22 cellular contexts compared by ENCODE assay signal in the genomic region with DNA sequence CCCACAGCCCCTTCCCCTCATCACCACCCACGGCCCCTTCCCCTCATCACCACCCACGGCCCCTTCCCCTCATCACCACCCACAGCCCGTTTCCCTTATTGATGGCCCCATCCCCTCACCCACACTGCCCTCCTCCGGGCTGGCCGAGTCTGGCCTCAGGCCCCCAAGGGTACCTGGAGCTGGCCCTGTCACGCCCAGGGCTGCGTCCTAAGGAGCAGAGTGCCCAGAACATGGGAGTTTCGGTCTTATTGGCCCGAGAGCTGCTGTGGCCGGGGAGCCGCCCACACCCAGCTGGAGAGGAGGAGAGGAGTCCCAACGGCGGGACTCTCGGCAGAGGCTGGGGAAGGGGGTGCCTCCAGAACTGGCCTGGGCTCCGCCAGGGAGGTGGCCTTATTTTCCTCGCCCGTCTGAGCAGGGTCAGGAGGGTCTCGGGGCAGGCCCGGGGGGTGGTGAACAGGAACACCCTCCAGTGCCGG.
DNase-seq lines count a peak whose midpoint lies in the region; ATAC-seq, FAIRE-seq and TF ChIP-seq lines count a peak whose summit lies in the region.
"Had no signal": no experiment of that assay in that cellular context is flagged by ENCODE, and none has a peak within 500 bp of the region (broad histone marks: within the 10 kb centered on the region; RNA-seq: fewer than 3 reads in every experiment).

No MANE protein-coding gene starts in this region.

- no peak overlapping the region for H4K91ac ChIP-seq in H1 (replicated peaks; ENCODE audit: insufficient read length, low read length)

- POLR2A ChIA-PET in H1 (lab: Charles Lee; ENCODE audit: partially characterized antibody), result no interaction called here

- H2BK120ac ChIP-seq in H1 (replicated peaks; ENCODE audit: low read depth, low read length), result no peak overlapping the region

- H4K20me1 ChIP-seq in H1 (replicated peaks in 1 of 2; ENCODE audit: control insufficient read depth in 1 of 2, insufficient read depth in 2 of 2, low read length in 2 of 2), result peaks cover 0 to 4% of the 10 kb centered on the region in 2 experiments

- H2AFZ ChIP-seq in H1 (ENCODE audit: low read length), result no peak overlapping the region

- H3K23me2 ChIP-seq in H1 (ENCODE audit: low read depth, low read length), result peaks cover 3% of the 10 kb centered on the region; the same call in 1 of the 2 replicates

- H3K14ac ChIP-seq in H1 (ENCODE audit: insufficient read length), result no peak overlapping the region

- H3K9ac ChIP-seq in H1 (replicated peaks in 1 of 4; ENCODE audit: extremely low read depth in 1 of 4, low read depth in 3 of 4, low read length in 3 of 4), result no peak overlapping the region

- H3K27me3 ChIP-seq in H1 (replicated peaks in 1 of 4; ENCODE audit: control insufficient read depth in 3 of 4, extremely low read depth in 1 of 4, insufficient read depth in 3 of 4, low read length in 3 of 4), result no peaks in the 10 kb centered on the region
- H3K27me3 ChIP-seq in lower lobe of right lung (ENCODE audit: low read depth), result peaks cover 28% of the 10 kb centered on the region
- H3K27me3 ChIP-seq in suprapubic skin, result peaks cover 48% of the 10 kb centered on the region
- H3K27me3 ChIP-seq: uterus had no signal

- H3K18ac ChIP-seq in H1 (ENCODE audit: extremely low read depth, low read length), result no peak overlapping the region

- TF ChIP-seq RAD21 in H1 (IDR thresholded peaks at IDR 0.05 in 1 of 2, conservative IDR thresholded peaks at IDR 0.05 in 1 of 2; ENCODE audit: low read depth in 2 of 2, low read length in 2 of 2), result no peak

- no peak for TF ChIP-seq CTCF in H1 (IDR thresholded peaks at IDR 0.05; ENCODE audit: control extremely low read depth in 1 of 3, insufficient read depth in 1 of 3, low read depth in 1 of 3, low read length in 3 of 3)
- TF ChIP-seq CTCF in lower lobe of right lung (IDR thresholded peaks at IDR 0.05), result no peak
- no peak for TF ChIP-seq CTCF in suprapubic skin (IDR thresholded peaks at IDR 0.05)

- H3K9me3 ChIP-seq in H1 (ENCODE audit: insufficient read depth in 2 of 2, low read depth in 1 of 2, low read length in 1 of 2) (no peaks in the 10 kb centered on the region), lower lobe of right lung (no peaks in the 10 kb centered on the region), suprapubic skin (no peaks in the 10 kb centered on the region)
- H3K9me3 ChIP-seq: uterus had no signal

- peak; percentile 6 for DNase-seq in activated naive CD4-positive, alpha-beta T cell treated with anti-CD3 and anti-CD28 coated beads, Interleukin-2, amount 50 U/mL, for 16 hours
- no peak for DNase-seq in activated naive CD4-positive, alpha-beta T cell (lab: John Stamatoyannopoulos, UW)
- DNase-seq in H1 (ENCODE audit: low read depth in 1 of 2, low spot score in 2 of 2) (peak in 1 of 2 experiments; percentile 42), lower lobe of right lung (peak; percentile 29), suprapubic skin (ENCODE audit: low spot score in 2 of 2) (peak; percentile 55 to 59), COLO829 (ENCODE audit: low spot score) (no peak)
- DNase-seq in activated CD4-positive, alpha-beta T cell treated with anti-CD3 and anti-CD28 coated beads, Interleukin-2, amount 50 U/mL, for 1 hour, result no peak
- DNase-seq: ACHN; activated B cell treated with CpG ODN at 0.5 μM for 24 hours; activated CD4-positive, alpha-beta memory T cell treated with anti-CD3 and anti-CD28 coated beads, Interleukin-2, amount 10 ng/mL, durations not matched to agents 7 days and 5 days; C1 segment of cervical spinal cord; Calu3; hippocampal formation; NCI-H526; occipital lobe; substantia nigra; T1000 had no signal

- no peak overlapping the region for H3K4me2 ChIP-seq in H1 (ENCODE audit: insufficient read depth in 1 of 2, low read depth in 2 of 2, low read length in 2 of 2)

- H4K8ac ChIP-seq in H1 (ENCODE audit: extremely low read depth, insufficient read depth, low read length), result peak overlapping the region; percentile 74; the same call in 1 of the 2 replicates

- no peak for FAIRE-seq in H1 (lab: Jason Lieb, UNC)
- FAIRE-seq: astrocyte, GM19239 had no signal

- H3K4me3 ChIP-seq in H1 (ENCODE audit: extremely low read depth in 1 of 4, insufficient read depth in 2 of 4, low read depth in 3 of 4, low read length in 4 of 4) (no peak overlapping the region), lower lobe of right lung (no peak overlapping the region), suprapubic skin (no peak overlapping the region)
- H3K4me3 ChIP-seq: uterus had no signal

- H3K36me3 ChIP-seq in H1 (ENCODE audit: control insufficient read depth in 2 of 4, insufficient read depth in 4 of 4, low read length in 3 of 4) (no peaks in the 10 kb centered on the region), lower lobe of right lung (no peaks in the 10 kb centered on the region), suprapubic skin (no peaks in the 10 kb centered on the region)
- H3K36me3 ChIP-seq: uterus had no signal

- no peaks in the 10 kb centered on the region for H3K79me1 ChIP-seq in H1 (ENCODE audit: low read depth, low read length)

- no peaks in the 10 kb centered on the region for H3K4me1 ChIP-seq in H1 (replicated peaks in 1 of 4; ENCODE audit: control insufficient read depth in 3 of 4, insufficient read depth in 4 of 4, low read length in 3 of 4)
- H3K4me1 ChIP-seq in lower lobe of right lung, result no peaks in the 10 kb centered on the region
- H3K4me1 ChIP-seq in suprapubic skin, result no peaks in the 10 kb centered on the region
- H3K4me1 ChIP-seq: uterus had no signal

- no peak overlapping the region for H2BK15ac ChIP-seq in H1 (ENCODE audit: low read length)

- TF ChIP-seq POLR2A in H1 (IDR thresholded peaks at IDR 0.05; ENCODE audit: control extremely low read depth in 1 of 2, low read depth in 2 of 2, low read length in 2 of 2), result no peak
- TF ChIP-seq POLR2A in suprapubic skin (IDR thresholded peaks at IDR 0.05), result no peak

- ATAC-seq in lower lobe of right lung (no peak), HG02981 (IDR thresholded peaks at IDR 0.05; ENCODE audit: unreplicated experiment) (no peak)

- 87% methylated on average over 11 of the region's 20 CpGs; no CpG with 5 or more reads in 1 of the 2 experiments for WGBS in H1 (ENCODE audit: extremely low coverage in 1 of 2, insufficient coverage in 1 of 2, insufficient read length in 1 of 2, insufficient replicate concordance in 2 of 2, low coverage in 1 of 2, low lambda C conversion rate in 2 of 2, missing lambda C conversion rate in 1 of 2), 2 experiments
- 33% methylated on average over 17 of the region's 20 CpGs for WGBS in suprapubic skin

- H2AK5ac ChIP-seq in H1 (ENCODE audit: low read depth, low read length), result no peak overlapping the region

- H3K23ac ChIP-seq in H1 (ENCODE audit: insufficient read length), result no peak overlapping the region

- CTCF ChIA-PET in H1 (lab: Charles Lee; ENCODE audit: partially characterized antibody), result no interaction called here

- no peaks in the 10 kb centered on the region for H3K79me2 ChIP-seq in H1 (ENCODE audit: control insufficient read depth in 1 of 2, insufficient read depth in 2 of 2, low read length in 2 of 2)

- no peak overlapping the region; the same call in 1 of the 2 replicates for H3K27ac ChIP-seq in H1 (ENCODE audit: low read depth, low read length)
- H3K27ac ChIP-seq in lower lobe of right lung, result no peak overlapping the region
- no peak overlapping the region for H3K27ac ChIP-seq in suprapubic skin
- H3K27ac ChIP-seq: epithelial cell of prostate, uterus had no signal

- no peak overlapping the region for H3K4ac ChIP-seq in H1 (replicated peaks; ENCODE audit: insufficient read length, low read depth, low read length)

- no peak overlapping the region for H2BK5ac ChIP-seq in H1 (ENCODE audit: low read depth, low read length)

- TF ChIP-seq EP300 in H1 (IDR thresholded peaks at IDR 0.05; ENCODE audit: borderline replicate concordance in 1 of 2, low read depth in 2 of 2, low read length in 2 of 2), result no peak
- TF ChIP-seq EP300 in suprapubic skin (IDR thresholded peaks at IDR 0.05), result no peak

- no peak overlapping the region for H4K5ac ChIP-seq in H1 (ENCODE audit: insufficient read length, low read depth, low read length)

- intact Hi-C loops in lower lobe of right lung (cut with DNase I), result no loop called here

- no peak overlapping the region for H2BK20ac ChIP-seq in H1 (ENCODE audit: low read length)

- no peak overlapping the region for H3K56ac ChIP-seq in H1 (replicated peaks; ENCODE audit: insufficient read length, low read depth, low read length)

- no peak overlapping the region for H2BK12ac ChIP-seq in H1 (ENCODE audit: low read depth, low read length)

TF ChIP-seq in H1, 55 proteins besides CTCF, POLR2A, EP300 and RAD21 (continues in another document):
- no peak for TF ChIP-seq BCL11A (IDR thresholded peaks at IDR 0.05; ENCODE audit: low read depth in 2 of 2, low read length in 2 of 2)
- no peak for TF ChIP-seq PHF8 (conservative IDR thresholded peaks at IDR 0.05; ENCODE audit: low read depth, low read length)
- TF ChIP-seq TEAD4 (IDR thresholded peaks at IDR 0.05; ENCODE audit: low read depth, low read length), result no peak
- no peak for TF ChIP-seq SP1 (IDR thresholded peaks at IDR 0.05; ENCODE audit: low read depth, low read length)
- no peak for TF ChIP-seq RNF2 (IDR thresholded peaks at IDR 0.05; ENCODE audit: borderline replicate concordance, low read depth, low read length, missing control alignments, poor library complexity, severe bottlenecking)
- TF ChIP-seq NRF1 (IDR thresholded peaks at IDR 0.05; ENCODE audit: low read depth, low read length), result no peak
- TF ChIP-seq BRCA1 (IDR thresholded peaks at IDR 0.05; ENCODE audit: low read depth, low read length), result no peak
- TF ChIP-seq HDAC6 (IDR thresholded peaks at IDR 0.05; ENCODE audit: low read depth, low read length), result no peak

Comparison
In these comparisons a context has a peak if more than half of its experiments do, and no peak if none do; other contexts are left out.
1. DNase-seq: peak in activated naive CD4-positive, alpha-beta T cell treated with anti-CD3 and anti-CD28 coated beads, Interleukin-2, amount 50 U/mL, for 16 hours (single experiment), lower lobe of right lung (single experiment) and suprapubic skin (2 of 2); none in activated naive CD4-positive, alpha-beta T cell (0 of 4), COLO829 (single experiment) and activated CD4-positive, alpha-beta T cell treated with anti-CD3 and anti-CD28 coated beads, Interleukin-2, amount 50 U/mL, for 1 hour (single experiment).